In the genomic region with DNA sequence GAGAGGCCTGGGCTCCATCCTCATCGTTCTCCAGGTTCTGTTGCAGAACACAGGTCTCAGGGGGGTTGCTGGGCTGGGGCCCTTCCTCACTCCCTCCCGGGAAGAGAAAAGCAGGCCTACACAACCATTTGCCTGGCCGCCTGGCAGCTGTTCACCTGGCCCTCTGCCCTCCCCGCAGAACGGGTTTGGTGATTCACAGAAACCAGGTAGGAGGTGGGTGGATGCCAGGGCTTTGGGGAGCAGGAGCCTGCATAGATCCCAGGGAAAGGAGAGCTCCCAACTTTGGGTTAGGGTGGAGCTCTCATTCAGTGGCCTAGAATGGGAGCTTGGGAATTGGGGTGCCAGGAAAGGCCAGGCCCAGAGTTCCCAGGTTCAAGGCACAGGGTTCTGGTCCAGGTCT, we compare ENCODE assay signal across 9 cellular contexts. TPM values are rescaled to one million over a fixed set of nuclear protein-coding genes. Genes with fewer than 3 reads are reported as not detected.
A peak's percentile ranks its signal among the peaks of the same experiment; 100 is the strongest.
DNase-seq lines count a peak whose midpoint lies in the region; ATAC-seq, FAIRE-seq and TF ChIP-seq lines count a peak whose summit lies in the region.
"Had no signal": no experiment of that assay in that cellular context is flagged by ENCODE, and none has a peak within 500 bp of the region (broad histone marks: within the 10 kb centered on the region; RNA-seq: fewer than 3 reads in every experiment).

No MANE protein-coding gene starts in this region.

- no peak for DNase-seq in T-helper 2 cell treated with Interferon-gamma antibody and Interleukin-4, amounts not matched to agents 5 μg/mL and 100 μg/mL, for 36 hours (ENCODE audit: low spot score)
- DNase-seq in T-helper 2 cell (no peak), T-cell (no peak), esophagus squamous epithelium (lab: John Stamatoyannopoulos, UW) (no peak), ovary (peak; percentile 50 to 69 (median 66)), ACHN (no peak), frontal cortex (ENCODE audit: low spot score in 2 of 2) (no peak)

- H3K27ac ChIP-seq in esophagus squamous epithelium (peak overlapping the region; percentile 94 to 97 (median 96)), ovary (peak overlapping the region in 1 of 2 donors; percentile 84)

- H3K36me3 ChIP-seq in esophagus squamous epithelium (peaks cover 0 to 21% (median 0%) of the 10 kb centered on the region in 3 donors), ovary (no peaks in the 10 kb centered on the region)

- H3K4me1 ChIP-seq in esophagus squamous epithelium (peaks cover 37 to 62% (median 38%) of the 10 kb centered on the region in 3 donors), ovary (ENCODE audit: insufficient read depth) (peaks cover 7% of the 10 kb centered on the region)

- POLR2A ChIA-PET in T-cell (lab: Charles Lee), result interaction anchor here (0.6 to 1.3 kb wide), 2 partner anchors 27 to 31 kb away, joined by 3 to 4 read pairs; no protein-coding TSS in a partner anchor

- no peaks in the 10 kb centered on the region for H3K9me3 Mint-ChIP-seq in T-helper 2 cell treated with Interferon-gamma antibody and Interleukin-4, amounts not matched to agents 5 μg/mL and 100 μg/mL, for 36 hours
- no peaks in the 10 kb centered on the region for H3K9me3 Mint-ChIP-seq in T-cell

- TF ChIP-seq POLR2A in esophagus squamous epithelium (IDR thresholded peaks at IDR 0.05) (peak in 3 of 4 donors; percentile 6 to 66 (median 23)), ovary (IDR thresholded peaks at IDR 0.05) (no peak)

- intact Hi-C loops in esophagus squamous epithelium (cut with DNase I), result no loop called here
- intact Hi-C loops in ovary (cut with DNase I), result loop anchor here in 1 of 4 donors (5.0 kb wide), 1 partner anchor 71 kb away; no protein-coding TSS in a partner anchor

- peak overlapping the region; percentile 89 for H3K4me3 Mint-ChIP-seq in T-helper 2 cell treated with Interferon-gamma antibody and Interleukin-4, amounts not matched to agents 5 μg/mL and 100 μg/mL, for 36 hours
- peak overlapping the region; percentile 83 to 88 (median 87) for H3K4me3 Mint-ChIP-seq in T-cell

- no peaks in the 10 kb centered on the region for H3K27me3 Mint-ChIP-seq in T-helper 2 cell treated with Interferon-gamma antibody and Interleukin-4, amounts not matched to agents 5 μg/mL and 100 μg/mL, for 36 hours (ENCODE audit: low read depth)
- no peaks in the 10 kb centered on the region for H3K27me3 Mint-ChIP-seq in T-cell

- no peak for FAIRE-seq in frontal cortex (lab: Jason Lieb, UNC)
- FAIRE-seq: colon had no signal

- H3K27me3 ChIP-seq in esophagus squamous epithelium (no peaks in the 10 kb centered on the region), ovary (no peaks in the 10 kb centered on the region)

- peaks cover 4% of the 10 kb centered on the region for H3K36me3 Mint-ChIP-seq in T-helper 2 cell treated with Interferon-gamma antibody and Interleukin-4, amounts not matched to agents 5 μg/mL and 100 μg/mL, for 36 hours (ENCODE audit: low read depth)
- no peaks in the 10 kb centered on the region for H3K36me3 Mint-ChIP-seq in T-cell

- CTCF ChIA-PET in T-cell (lab: Charles Lee), result interaction anchor here in 1 of 2 donors (0.5 to 1.5 kb wide), 3 partner anchors 14 to 66 kb away, joined by 3 to 10 read pairs (median 7); a partner anchor contains a TSS

- in situ Hi-C loops in ACHN (cut with HindIII; ENCODE audit: low pct_ligation_motif_present, low pct_unique_long_range_greater_than_20kb, low sequenced_read_pairs), result no loop called here

- 26% methylated on average over 3 of the region's 5 CpGs; no CpG with 5 or more reads in 1 of the 2 donors for WGBS in esophagus squamous epithelium, 2 donors
- WGBS in ovary, 3 donors, result 7 to 17% (median 11%) methylated on average over 5 of the region's 5 CpGs

- peaks cover 31% of the 10 kb centered on the region for H3K4me1 Mint-ChIP-seq in T-helper 2 cell treated with Interferon-gamma antibody and Interleukin-4, amounts not matched to agents 5 μg/mL and 100 μg/mL, for 36 hours (ENCODE audit: low read depth)
- H3K4me1 Mint-ChIP-seq in T-cell, result peaks cover 32 to 44% (median 36%) of the 10 kb centered on the region in 3 donors

- peak overlapping the region; percentile 78 for H3K27ac Mint-ChIP-seq in T-helper 2 cell treated with Interferon-gamma antibody and Interleukin-4, amounts not matched to agents 5 μg/mL and 100 μg/mL, for 36 hours
- peak overlapping the region; percentile 89 to 93 for H3K27ac Mint-ChIP-seq in T-cell

- peak overlapping the region; percentile 84 to 94 (median 86) for H3K4me3 ChIP-seq in esophagus squamous epithelium
- peak overlapping the region; percentile 93 for H3K4me3 ChIP-seq in ovary

- TF ChIP-seq EP300 in ovary (IDR thresholded peaks at IDR 0.05), result no peak

- no peaks in the 10 kb centered on the region for H3K9me3 ChIP-seq in esophagus squamous epithelium
- H3K9me3 ChIP-seq in ovary, result no peaks in the 10 kb centered on the region

- ATAC-seq in T-cell (replicated peaks in 1 of 4), result no peak
- no peak for ATAC-seq in GM18517 (IDR thresholded peaks at IDR 0.05; ENCODE audit: unreplicated experiment)

- TF ChIP-seq CTCF in esophagus squamous epithelium (IDR thresholded peaks at IDR 0.05), result no peak
- TF ChIP-seq CTCF in ovary (IDR thresholded peaks at IDR 0.05), result no peak

RNA-seq across cellular contexts. Expression of a gene that starts 1.0 kb away (rescaled TPM):
- total RNA-seq in T-cell, result 100 to 1,000 TPM in 3 of 5 donors, 10 to 100 TPM in 2; 59.9 to 113 (median 106) TPM
- total RNA-seq in esophagus squamous epithelium, result 100 to 1,000 TPM; 109 to 205 (median 145) TPM
- total RNA-seq in ovary, result 10 to 100 TPM; 37.6 to 69.8 (median 44.8) TPM
- 10 to 100 TPM in 1 of 2 donors, 1 to 10 TPM in 1; 2.7 to 44.3 TPM for polyA plus RNA-seq in ovary
- 17.5 TPM for total RNA-seq in frontal cortex

RNA-seq across cellular contexts. Expression of a gene that starts 12.9 kb away (rescaled TPM):
- total RNA-seq in T-cell (10 to 100 TPM in 2 of 5 donors, 1 to 10 TPM in 3; 3.5 to 16.0 (median 5.6) TPM), esophagus squamous epithelium (under 1 TPM in 1 of 4 donors, not detected in 3; 0.38 TPM), ovary (1 to 10 TPM in 4 of 7 donors, under 1 TPM in 2, not detected in 1; 0.13 to 2.1 (median 1.2) TPM), frontal cortex (not detected)
- polyA plus RNA-seq in ovary, result under 1 TPM; 0.62 to 0.92 TPM

RNA-seq across cellular contexts. Expression of a gene that starts 14.8 kb away (rescaled TPM):
- total RNA-seq in T-cell, result 100 to 1,000 TPM; 114 to 168 (median 154) TPM
- total RNA-seq in esophagus squamous epithelium, result 10 to 100 TPM; 16.8 to 63.3 (median 28.3) TPM
- total RNA-seq in ovary, result 100 to 1,000 TPM in 1 of 7 donors, 10 to 100 TPM in 6; 49.1 to 103 (median 65.4) TPM
- polyA plus RNA-seq in ovary, result 100 to 1,000 TPM in 1 of 2 donors, 10 to 100 TPM in 1; 33.5 to 114 TPM
- total RNA-seq in frontal cortex, result 89.3 TPM

RNA-seq across cellular contexts. Expression of a gene that starts 15.5 kb away (rescaled TPM):
- total RNA-seq in T-cell, result under 1 TPM in 1 of 5 donors, not detected in 4; 0.19 TPM
- not detected for total RNA-seq in esophagus squamous epithelium
- under 1 TPM in 1 of 7 donors, not detected in 6; 0.15 TPM for total RNA-seq in ovary
- polyA plus RNA-seq in ovary, result not detected
- total RNA-seq in frontal cortex, result not detected

RNA-seq across cellular contexts. Expression of a gene that starts 24.8 kb away (rescaled TPM):
- total RNA-seq in T-cell, result 10 to 100 TPM; 23.0 to 39.4 (median 30.4) TPM
- total RNA-seq in esophagus squamous epithelium, result 100 to 1,000 TPM in 1 of 4 donors, 10 to 100 TPM in 3; 52.2 to 122 (median 57.6) TPM
- 10 to 100 TPM; 31.1 to 80.5 (median 60.8) TPM for total RNA-seq in ovary
- 10 to 100 TPM in 1 of 2 donors, 1 to 10 TPM in 1; 2.8 to 74.3 TPM for polyA plus RNA-seq in ovary
- total RNA-seq in frontal cortex, result 24.1 TPM

Comparison
In these comparisons a context has a peak if more than half of its experiments do, and no peak if none do; other contexts are left out.
1. DNase-seq: peak in ovary (5 of 5); none in T-helper 2 cell treated with Interferon-gamma antibody and Interleukin-4, amounts not matched to agents 5 μg/mL and 100 μg/mL, for 36 hours (single experiment), T-helper 2 cell (0 of 5), T-cell (0 of 34), esophagus squamous epithelium (single experiment), ACHN (single experiment) and frontal cortex (0 of 2).